In genomic region chr15:55234800-55235104, GRCh38 we compare ENCODE assay signal across 18 cellular contexts. TPM values are rescaled to one million over a fixed set of nuclear protein-coding genes. Genes with fewer than 3 reads are reported as not detected.
A peak's percentile ranks its signal among the peaks of the same experiment; 100 is the strongest.
DNase-seq lines count a peak whose midpoint lies in the region; ATAC-seq, FAIRE-seq and TF ChIP-seq lines count a peak whose summit lies in the region.
"Had no signal": no experiment of that assay in that cellular context is flagged by ENCODE, and none has a peak within 500 bp of the region (broad histone marks: within the 10 kb centered on the region; RNA-seq: fewer than 3 reads in every experiment).

No MANE protein-coding gene starts in this region.

- 92% methylated on average over 1 of the region's 1 CpG for WGBS in A549 (ENCODE audit: missing lambda C conversion rate)

- no peak overlapping the region for H3K4me3 ChIP-seq in A549
- H3K4me3 ChIP-seq: BLaER1, GM12878, GM23338 had no signal

- peak overlapping the region; percentile 20 for H3K4me3 Mint-ChIP-seq in activated naive CD8-positive, alpha-beta T cell treated with anti-CD3 and anti-CD28 coated beads, Interleukin-2, amount 50 U/mL, for 24 hours
- no peak overlapping the region for H3K4me3 Mint-ChIP-seq in activated naive CD8-positive, alpha-beta T cell treated with anti-CD3 and anti-CD28 coated beads for 36 hours
- no peak overlapping the region for H3K4me3 Mint-ChIP-seq in activated T-helper 17 cell treated with anti-CD3 and anti-CD28 coated beads, Interleukin-2, amount 50 U/mL, for 72 hours
- peak overlapping the region; percentile 1 for H3K4me3 Mint-ChIP-seq in stimulated activated effector memory CD8-positive, alpha-beta T cell treated with anti-CD3 and anti-CD28 coated beads, Interleukin-12 subunit alpha, Interleukin-12 subunit beta, amount 100 ng/mL, for 72 hours
- H3K4me3 Mint-ChIP-seq: CD14-positive monocyte; CD4-positive, alpha-beta memory T cell; GM23338 had no signal

- TF ChIP-seq POLR2A in A549 (IDR thresholded peaks at IDR 0.05; ENCODE audit: low read length), result no peak

- POLR2A ChIA-PET in A549 (lab: Yijun Ruan, JAX), result no interaction called here

- no peak for TF ChIP-seq RAD21 in A549 (conservative IDR thresholded peaks at IDR 0.05 in 1 of 2, IDR thresholded peaks at IDR 0.05 in 1 of 2)

- no peak for ATAC-seq in activated naive CD8-positive, alpha-beta T cell treated with anti-CD3 and anti-CD28 coated beads, Interleukin-2, amount 50 U/mL, for 24 hours
- no peak for ATAC-seq in A549
- no peak for ATAC-seq in activated T-helper 17 cell treated with anti-CD3 and anti-CD28 coated beads, Interleukin-2, amount 50 U/mL, for 72 hours (replicated peaks)
- no peak for ATAC-seq in stimulated activated effector memory CD8-positive, alpha-beta T cell treated with anti-CD3 and anti-CD28 coated beads, Interleukin-12 subunit alpha, Interleukin-12 subunit beta, amount 100 ng/mL, for 72 hours
- ATAC-seq in GM21717 (IDR thresholded peaks at IDR 0.05; ENCODE audit: unreplicated experiment), result no peak
- ATAC-seq: GM12878, GM23338 had no signal

- H3K27me3 Mint-ChIP-seq in activated naive CD8-positive, alpha-beta T cell treated with anti-CD3 and anti-CD28 coated beads, Interleukin-2, amount 50 U/mL, for 24 hours, result no peaks in the 10 kb centered on the region
- no peaks in the 10 kb centered on the region for H3K27me3 Mint-ChIP-seq in activated naive CD8-positive, alpha-beta T cell treated with anti-CD3 and anti-CD28 coated beads for 36 hours
- no peaks in the 10 kb centered on the region for H3K27me3 Mint-ChIP-seq in activated T-helper 17 cell treated with anti-CD3 and anti-CD28 coated beads, Interleukin-2, amount 50 U/mL, for 72 hours
- H3K27me3 Mint-ChIP-seq: CD4-positive, alpha-beta memory T cell had no signal

- no peak overlapping the region for H3K27ac Mint-ChIP-seq in activated naive CD8-positive, alpha-beta T cell treated with anti-CD3 and anti-CD28 coated beads, Interleukin-2, amount 50 U/mL, for 24 hours
- no peak overlapping the region for H3K27ac Mint-ChIP-seq in activated naive CD8-positive, alpha-beta T cell treated with anti-CD3 and anti-CD28 coated beads for 36 hours
- H3K27ac Mint-ChIP-seq in activated T-helper 17 cell treated with anti-CD3 and anti-CD28 coated beads, Interleukin-2, amount 50 U/mL, for 72 hours, result peak overlapping the region; percentile 46
- peak overlapping the region; percentile 13 for H3K27ac Mint-ChIP-seq in stimulated activated effector memory CD8-positive, alpha-beta T cell treated with anti-CD3 and anti-CD28 coated beads, Interleukin-12 subunit alpha, Interleukin-12 subunit beta, amount 100 ng/mL, for 72 hours
- H3K27ac Mint-ChIP-seq: GM23338 had no signal

- no peak for TF ChIP-seq CTCF in A549 (IDR thresholded peaks at IDR 0.05)

- H3K9me3 ChIP-seq in A549, result no peaks in the 10 kb centered on the region
- H3K9me3 ChIP-seq: BLaER1 had no signal

- DNase-seq in activated naive CD8-positive, alpha-beta T cell treated with anti-CD3 and anti-CD28 coated beads, Interleukin-2, amount 50 U/mL, for 24 hours, result no peak
- DNase-seq in activated naive CD8-positive, alpha-beta T cell treated with anti-CD3 and anti-CD28 coated beads for 36 hours, result no peak
- DNase-seq in A549 (ENCODE audit: low read depth in 1 of 2, low spot score in 1 of 2) (no peak), GM19239 (ENCODE audit: insufficient read length, low spot score) (no peak)
- DNase-seq in stimulated activated effector memory CD8-positive, alpha-beta T cell treated with anti-CD3 and anti-CD28 coated beads, Interleukin-12 subunit alpha, Interleukin-12 subunit beta, amount 100 ng/mL, for 72 hours (ENCODE audit: low spot score in 2 of 2), result no peak
- DNase-seq: CD4-positive, alpha-beta memory T cell; DMS 273 treated with DMSO at 0.1 percent for 48 hours; DMS53; DND-41; EL; HCEC 1CT had no signal

- no peak overlapping the region for H3K4me2 ChIP-seq in A549
- H3K4me2 ChIP-seq: BLaER1, GM23338 had no signal

- no peak for TF ChIP-seq EP300 in A549 (IDR thresholded peaks at IDR 0.05)

- H3K9me3 Mint-ChIP-seq in activated naive CD8-positive, alpha-beta T cell treated with anti-CD3 and anti-CD28 coated beads, Interleukin-2, amount 50 U/mL, for 24 hours, result no peaks in the 10 kb centered on the region
- no peaks in the 10 kb centered on the region for H3K9me3 Mint-ChIP-seq in activated naive CD8-positive, alpha-beta T cell treated with anti-CD3 and anti-CD28 coated beads for 36 hours
- no peaks in the 10 kb centered on the region for H3K9me3 Mint-ChIP-seq in activated T-helper 17 cell treated with anti-CD3 and anti-CD28 coated beads, Interleukin-2, amount 50 U/mL, for 72 hours
- H3K9me3 Mint-ChIP-seq in stimulated activated effector memory CD8-positive, alpha-beta T cell treated with anti-CD3 and anti-CD28 coated beads, Interleukin-12 subunit alpha, Interleukin-12 subunit beta, amount 100 ng/mL, for 72 hours, result no peaks in the 10 kb centered on the region
- H3K9me3 Mint-ChIP-seq: CD14-positive monocyte; CD4-positive, alpha-beta memory T cell; GM23338 had no signal

- H3K27ac ChIP-seq in A549, result no peak overlapping the region
- H3K27ac ChIP-seq: BLaER1 had no signal

- no peaks in the 10 kb centered on the region for H3K4me1 ChIP-seq in A549
- H3K4me1 ChIP-seq: BLaER1 had no signal

- peaks cover 76% of the 10 kb centered on the region for H3K36me3 Mint-ChIP-seq in activated naive CD8-positive, alpha-beta T cell treated with anti-CD3 and anti-CD28 coated beads, Interleukin-2, amount 50 U/mL, for 24 hours (ENCODE audit: low read depth)
- peaks cover 48% of the 10 kb centered on the region for H3K36me3 Mint-ChIP-seq in activated naive CD8-positive, alpha-beta T cell treated with anti-CD3 and anti-CD28 coated beads for 36 hours
- H3K36me3 Mint-ChIP-seq in activated T-helper 17 cell treated with anti-CD3 and anti-CD28 coated beads, Interleukin-2, amount 50 U/mL, for 72 hours (ENCODE audit: low read depth), result peaks cover 96% of the 10 kb centered on the region
- H3K36me3 Mint-ChIP-seq in stimulated activated effector memory CD8-positive, alpha-beta T cell treated with anti-CD3 and anti-CD28 coated beads, Interleukin-12 subunit alpha, Interleukin-12 subunit beta, amount 100 ng/mL, for 72 hours, result peaks cover 100% of the 10 kb centered on the region

- CTCF ChIA-PET in A549 (lab: Yijun Ruan, JAX), result no interaction called here

- peaks cover 69% of the 10 kb centered on the region for H3K4me1 Mint-ChIP-seq in activated naive CD8-positive, alpha-beta T cell treated with anti-CD3 and anti-CD28 coated beads, Interleukin-2, amount 50 U/mL, for 24 hours
- H3K4me1 Mint-ChIP-seq in activated naive CD8-positive, alpha-beta T cell treated with anti-CD3 and anti-CD28 coated beads for 36 hours, result peaks cover 34% of the 10 kb centered on the region
- peaks cover 45% of the 10 kb centered on the region for H3K4me1 Mint-ChIP-seq in activated T-helper 17 cell treated with anti-CD3 and anti-CD28 coated beads, Interleukin-2, amount 50 U/mL, for 72 hours
- H3K4me1 Mint-ChIP-seq in stimulated activated effector memory CD8-positive, alpha-beta T cell treated with anti-CD3 and anti-CD28 coated beads, Interleukin-12 subunit alpha, Interleukin-12 subunit beta, amount 100 ng/mL, for 72 hours, result peaks cover 71% of the 10 kb centered on the region

- FAIRE-seq in A549 (lab: Jason Lieb, UNC) (no peak), GM19239 (lab: Jason Lieb, UNC) (no peak)
- FAIRE-seq: GM12878, H54 had no signal

TF ChIP-seq in A549, 52 proteins besides CTCF, POLR2A, EP300 and RAD21:
- no peak for TF ChIP-seq POLR2AphosphoS2 (conservative IDR thresholded peaks at IDR 0.05; ENCODE audit: low read length)
- TF ChIP-seq MAFK (IDR thresholded peaks at IDR 0.05; ENCODE audit: partially characterized antibody), result peak; percentile 66
- no peak for TF ChIP-seq RFX5 (IDR thresholded peaks at IDR 0.05)
- no peak for TF ChIP-seq MAZ (IDR thresholded peaks at IDR 0.05; ENCODE audit: borderline replicate concordance, low read depth, low read length)

RNA-seq across cellular contexts. Expression of gene RSL24D1, which starts 38.0 kb away (rescaled TPM):
- 100 to 1,000 TPM; 179 to 181 TPM for total RNA-seq in activated naive CD8-positive, alpha-beta T cell treated with anti-CD3 and anti-CD28 coated beads for 36 hours
- 171 and 257 TPM in 2 replicates for polyA plus RNA-seq in A549 (2011; rRNA removed)
- 31.3 and 35.4 TPM in 2 replicates for polyA plus RNA-seq in A549 (2012; cell fraction: cytosol; rRNA removed)
- polyA plus RNA-seq in A549 (2012; cell fraction: nucleus; rRNA removed), result 6.9 and 14.2 TPM in 2 replicates
- 103 to 121 TPM (median 104 TPM) in 3 replicates for polyA plus RNA-seq in A549 (2017; fragmentation: RNase III; extraction: RNeasy Plus Mini Kit Qiagen cat#74134 plus additional on column Dnase treatment)
- 44.4 and 46.1 TPM in 2 replicates for polyA minus RNA-seq in A549 (2011; rRNA and poly(A)+ RNA removed)
- total RNA-seq in activated T-helper 17 cell treated with anti-CD3 and anti-CD28 coated beads, Interleukin-2, amount 50 U/mL, for 72 hours, result 100 to 1,000 TPM; 107 to 111 TPM

RNA-seq across cellular contexts. Expression of gene RAB27A, which starts 54.9 kb away (rescaled TPM):
- 10 to 100 TPM; 82.2 to 91.0 TPM for total RNA-seq in activated naive CD8-positive, alpha-beta T cell treated with anti-CD3 and anti-CD28 coated beads for 36 hours
- polyA plus RNA-seq in A549 (2011; rRNA removed), result 13.8 and 17.0 TPM in 2 replicates
- 4.6 and 4.8 TPM in 2 replicates for polyA plus RNA-seq in A549 (2012; cell fraction: cytosol; rRNA removed)
- polyA plus RNA-seq in A549 (2012; cell fraction: nucleus; rRNA removed), result 1.5 and 2.5 TPM in 2 replicates
- polyA plus RNA-seq in A549 (2017; fragmentation: RNase III; extraction: RNeasy Plus Mini Kit Qiagen cat#74134 plus additional on column Dnase treatment), result 7.8 to 10.0 TPM (median 8.1 TPM) in 3 replicates
- 4.4 and 4.8 TPM in 2 replicates for polyA minus RNA-seq in A549 (2011; rRNA and poly(A)+ RNA removed)
- total RNA-seq in activated T-helper 17 cell treated with anti-CD3 and anti-CD28 coated beads, Interleukin-2, amount 50 U/mL, for 72 hours, result 100 to 1,000 TPM in 1 of 2 donors, 10 to 100 TPM in 1; 99.2 to 138 TPM

Comparison
In these comparisons a context has a peak if more than half of its experiments do, and no peak if none do; other contexts are left out.
1. H3K4me3 Mint-ChIP-seq: peak in activated naive CD8-positive, alpha-beta T cell treated with anti-CD3 and anti-CD28 coated beads, Interleukin-2, amount 50 U/mL, for 24 hours (single experiment) and stimulated activated effector memory CD8-positive, alpha-beta T cell treated with anti-CD3 and anti-CD28 coated beads, Interleukin-12 subunit alpha, Interleukin-12 subunit beta, amount 100 ng/mL, for 72 hours (single experiment); none in activated naive CD8-positive, alpha-beta T cell treated with anti-CD3 and anti-CD28 coated beads for 36 hours (single experiment) and activated T-helper 17 cell treated with anti-CD3 and anti-CD28 coated beads, Interleukin-2, amount 50 U/mL, for 72 hours (single experiment).
2. H3K27ac Mint-ChIP-seq: peak in activated T-helper 17 cell treated with anti-CD3 and anti-CD28 coated beads, Interleukin-2, amount 50 U/mL, for 72 hours (single experiment) and stimulated activated effector memory CD8-positive, alpha-beta T cell treated with anti-CD3 and anti-CD28 coated beads, Interleukin-12 subunit alpha, Interleukin-12 subunit beta, amount 100 ng/mL, for 72 hours (single experiment); none in activated naive CD8-positive, alpha-beta T cell treated with anti-CD3 and anti-CD28 coated beads, Interleukin-2, amount 50 U/mL, for 24 hours (single experiment) and activated naive CD8-positive, alpha-beta T cell treated with anti-CD3 and anti-CD28 coated beads for 36 hours (single experiment).